In the genomic region with DNA sequence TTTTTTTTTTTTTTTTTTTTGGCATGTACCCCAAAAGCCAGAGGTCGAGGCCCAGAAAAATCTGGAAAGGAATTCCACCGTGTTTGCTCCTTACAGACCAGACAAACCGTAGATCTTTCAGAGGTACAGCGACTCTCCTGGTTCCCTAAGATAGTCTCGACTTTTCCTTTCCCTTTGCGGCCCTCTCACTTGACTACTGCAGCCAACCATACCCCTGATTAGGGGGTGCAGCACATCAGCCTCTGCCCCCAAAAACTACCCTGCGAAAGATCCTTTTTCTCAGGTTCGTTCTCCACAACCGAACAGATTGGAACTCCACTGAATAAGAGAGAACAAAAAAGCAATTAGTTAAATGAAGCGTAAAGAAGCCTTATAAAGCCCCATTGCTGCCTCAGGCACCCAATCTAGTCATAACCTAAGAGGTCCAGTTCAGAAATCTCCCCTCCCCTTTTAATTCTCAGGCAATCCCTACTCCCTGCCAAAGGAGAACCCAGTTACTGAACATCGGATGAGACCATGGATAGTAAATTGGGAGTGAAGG, we compare ENCODE assay signal across 9 cellular contexts. TPM values are rescaled to one million over a fixed set of nuclear protein-coding genes. Genes with fewer than 3 reads are reported as not detected.
DNase-seq lines count a peak whose midpoint lies in the region; ATAC-seq and TF ChIP-seq lines count a peak whose summit lies in the region.
"Had no signal": no experiment of that assay in that cellular context is flagged by ENCODE, and none has a peak within 500 bp of the region (broad histone marks: within the 10 kb centered on the region; RNA-seq: fewer than 3 reads in every experiment).

No MANE protein-coding gene starts in this region.

- H3K9me3 Mint-ChIP-seq in endodermal cell: no peaks in the 10 kb centered on the region
- no peaks in the 10 kb centered on the region for H3K9me3 Mint-ChIP-seq in natural killer cell treated with Interleukin-12 subunit alpha and Interleukin-12 subunit beta and Interleukin-15 and Interleukin-18, amount 100 ng/mL, for 72 hours

- no peaks in the 10 kb centered on the region; the same call in 1 of the 2 replicates for H4K20me1 ChIP-seq in BLaER1

- H3K4me1 Mint-ChIP-seq in endodermal cell: peaks cover 3% of the 10 kb centered on the region
- peaks cover 35 to 39% of the 10 kb centered on the region in 2 donors for H3K4me1 Mint-ChIP-seq in natural killer cell treated with Interleukin-12 subunit alpha and Interleukin-12 subunit beta and Interleukin-15 and Interleukin-18, amount 100 ng/mL, for 72 hours (ENCODE audit: low read depth in 2 of 2)

- H3K4me1 ChIP-seq in BLaER1 (peaks cover 19% of the 10 kb centered on the region), endodermal cell (ENCODE audit: control insufficient read depth, insufficient read depth, low read length) (no peaks in the 10 kb centered on the region)

- 74 to 78% methylated on average over 4 to 11 of the region's 11 CpGs for WGBS in endodermal cell (ENCODE audit: insufficient coverage in 1 of 2, insufficient read length in 1 of 2), 2 experiments

- DNase-seq in NCI-H69 (lab: John Stamatoyannopoulos, UW) (peak; percentile 96), endodermal cell (peak; percentile 50), NOMO-1 treated with DMSO at 0.1 percent for 48 hours (lab: John Stamatoyannopoulos, UW; ENCODE audit: unreplicated experiment) (no peak), AG08395 (ENCODE audit: low spot score) (no peak)
- no peak for DNase-seq in natural killer cell treated with Interleukin-12 subunit alpha and Interleukin-12 subunit beta and Interleukin-15 and Interleukin-18, amount 100 ng/mL, for 72 hours (ENCODE audit: low spot score)
- no peak for DNase-seq in activated CD4-positive, alpha-beta T cell treated with anti-CD3 and anti-CD28 coated beads for 4 hours

- H3K4me3 ChIP-seq in BLaER1: peak overlapping the region; percentile 74
- H3K4me3 ChIP-seq in endodermal cell (ENCODE audit: low read length): no peak overlapping the region

- H3K9me3 ChIP-seq in BLaER1: no peaks in the 10 kb centered on the region
- H3K9me3 ChIP-seq in endodermal cell (ENCODE audit: control insufficient read depth, low read length): no peaks in the 10 kb centered on the region

- peaks cover 16% of the 10 kb centered on the region for H3K36me3 Mint-ChIP-seq in endodermal cell (ENCODE audit: low read depth)
- H3K36me3 Mint-ChIP-seq in natural killer cell treated with Interleukin-12 subunit alpha and Interleukin-12 subunit beta and Interleukin-15 and Interleukin-18, amount 100 ng/mL, for 72 hours: peaks cover 20% of the 10 kb centered on the region

- peak overlapping the region; percentile 82 for H3K9ac ChIP-seq in BLaER1
- no peak overlapping the region for H3K9ac ChIP-seq in endodermal cell (ENCODE audit: extremely low read depth, low read length, poor library complexity, severe bottlenecking)

- no peaks in the 10 kb centered on the region for H3K27me3 Mint-ChIP-seq in endodermal cell (ENCODE audit: insufficient read depth)
- H3K27me3 Mint-ChIP-seq in natural killer cell treated with Interleukin-12 subunit alpha and Interleukin-12 subunit beta and Interleukin-15 and Interleukin-18, amount 100 ng/mL, for 72 hours: no peaks in the 10 kb centered on the region

- peak; percentile 15 for ATAC-seq in GM21447 (IDR thresholded peaks at IDR 0.05; ENCODE audit: unreplicated experiment)
- ATAC-seq in natural killer cell treated with Interleukin-12 subunit alpha and Interleukin-12 subunit beta and Interleukin-15 and Interleukin-18, amount 100 ng/mL, for 72 hours: no peak
- ATAC-seq: HCT116 had no signal

- H3K27ac ChIP-seq in BLaER1 (peak overlapping the region; percentile 83), endodermal cell (ENCODE audit: low read depth, low read length) (no peak overlapping the region)

- H3K27me3 ChIP-seq in BLaER1: no peaks in the 10 kb centered on the region
- no peaks in the 10 kb centered on the region for H3K27me3 ChIP-seq in endodermal cell (ENCODE audit: control insufficient read depth, insufficient read depth, low read length, poor library complexity, severe bottlenecking)

- no peak overlapping the region for H3K27ac Mint-ChIP-seq in endodermal cell
- peak overlapping the region; percentile 80 to 81 for H3K27ac Mint-ChIP-seq in natural killer cell treated with Interleukin-12 subunit alpha and Interleukin-12 subunit beta and Interleukin-15 and Interleukin-18, amount 100 ng/mL, for 72 hours

- H3K4me2 ChIP-seq in BLaER1: peak overlapping the region; percentile 84

- peak overlapping the region; percentile 45 for H3K4me3 Mint-ChIP-seq in endodermal cell
- H3K4me3 Mint-ChIP-seq in natural killer cell treated with Interleukin-12 subunit alpha and Interleukin-12 subunit beta and Interleukin-15 and Interleukin-18, amount 100 ng/mL, for 72 hours: peak overlapping the region; percentile 70

- TF ChIP-seq CTCF in endodermal cell (conservative IDR thresholded peaks at IDR 0.05): no peak

- H3K36me3 ChIP-seq in BLaER1 (peaks cover 6% of the 10 kb centered on the region; the same call in 1 of the 2 replicates), endodermal cell (ENCODE audit: control insufficient read depth, insufficient read depth, low read length) (peaks cover 32% of the 10 kb centered on the region)

RNA-seq across cellular contexts. Expression of a gene that starts 0.4 kb away (rescaled TPM):
- 1 to 10 TPM in 1 of 2 donors, under 1 TPM in 1; 0.84 to 1.5 TPM for total RNA-seq in endodermal cell
- polyA plus RNA-seq in endodermal cell (2013, experiment 1 of 2): not detected
- not detected for polyA plus RNA-seq in endodermal cell (2013, experiment 2 of 2)
- total RNA-seq in natural killer cell treated with Interleukin-12 subunit alpha and Interleukin-12 subunit beta and Interleukin-15 and Interleukin-18, amount 100 ng/mL, for 72 hours: 10 to 100 TPM in 1 of 2 donors, 1 to 10 TPM in 1; 6.1 to 11.1 TPM

RNA-seq across cellular contexts. Expression of a gene that starts 23.2 kb away (rescaled TPM):
- total RNA-seq in endodermal cell: 10 to 100 TPM; 64.4 to 75.3 TPM
- 57.3 TPM for polyA plus RNA-seq in endodermal cell (2013, experiment 1 of 2)
- 60.9 TPM for polyA plus RNA-seq in endodermal cell (2013, experiment 2 of 2)
- total RNA-seq in natural killer cell treated with Interleukin-12 subunit alpha and Interleukin-12 subunit beta and Interleukin-15 and Interleukin-18, amount 100 ng/mL, for 72 hours: 10 to 100 TPM; 61.6 to 76.1 TPM

RNA-seq across cellular contexts. Expression of a gene that starts 58.1 kb away (rescaled TPM):
- 10 to 100 TPM; 12.3 to 14.4 TPM for total RNA-seq in endodermal cell
- 15.4 TPM for polyA plus RNA-seq in endodermal cell (2013, experiment 1 of 2)
- polyA plus RNA-seq in endodermal cell (2013, experiment 2 of 2): 15.0 TPM
- total RNA-seq in natural killer cell treated with Interleukin-12 subunit alpha and Interleukin-12 subunit beta and Interleukin-15 and Interleukin-18, amount 100 ng/mL, for 72 hours: 10 to 100 TPM; 17.1 to 30.8 TPM

Comparison
In these comparisons a context has a peak if more than half of its experiments do, and no peak if none do; other contexts are left out.
1. DNase-seq: peak in NCI-H69 (single experiment) and endodermal cell (single experiment); none in natural killer cell treated with Interleukin-12 subunit alpha and Interleukin-12 subunit beta and Interleukin-15 and Interleukin-18, amount 100 ng/mL, for 72 hours (single experiment), NOMO-1 treated with DMSO at 0.1 percent for 48 hours (single experiment), activated CD4-positive, alpha-beta T cell treated with anti-CD3 and anti-CD28 coated beads for 4 hours (0 of 2) and AG08395 (single experiment).